Comparison of ENCODE assay signal across 19 cellular contexts in genomic region chr17:13510062-13510461, GRCh38.
A peak's percentile ranks its signal among the peaks of the same experiment; 100 is the strongest.
DNase-seq lines count a peak whose midpoint lies in the region; ATAC-seq, FAIRE-seq and TF ChIP-seq lines count a peak whose summit lies in the region.
"Had no signal": no experiment of that assay in that cellular context is flagged by ENCODE, and none has a peak within 500 bp of the region (broad histone marks: within the 10 kb centered on the region; RNA-seq: fewer than 3 reads in every experiment).

No MANE protein-coding gene starts in this region.

- H3K4me2 ChIP-seq in H1 (ENCODE audit: insufficient read depth in 1 of 2, low read depth in 2 of 2, low read length in 2 of 2) = no peak overlapping the region
- H3K4me2 ChIP-seq in neural progenitor cell = peak overlapping the region; percentile 43

- no peaks in the 10 kb centered on the region for H3K9me3 ChIP-seq in H1 (ENCODE audit: insufficient read depth in 2 of 2, low read depth in 1 of 2, low read length in 1 of 2)
- H3K9me3 ChIP-seq in neural progenitor cell (ENCODE audit: low read depth) = no peaks in the 10 kb centered on the region
- H3K9me3 ChIP-seq: prostate gland, thyroid gland had no signal

- no peaks in the 10 kb centered on the region for H3K23me2 ChIP-seq in H1 (ENCODE audit: low read depth, low read length)

- no peak for TF ChIP-seq POLR2A in H1 (IDR thresholded peaks at IDR 0.05; ENCODE audit: control extremely low read depth in 1 of 2, low read depth in 2 of 2, low read length in 2 of 2)

- intact Hi-C loops in activated CD4-positive, alpha-beta T cell treated with anti-CD3 and anti-CD28 coated beads for 36 hours (cut with DNase I, micrococcal nuclease) = no loop called here

- H3K56ac ChIP-seq in H1 (replicated peaks; ENCODE audit: insufficient read length, low read depth, low read length) = no peak overlapping the region

- H3K79me2 ChIP-seq in H1 (ENCODE audit: control insufficient read depth in 1 of 2, insufficient read depth in 2 of 2, low read length in 2 of 2) (no peaks in the 10 kb centered on the region), neural progenitor cell (ENCODE audit: low read depth) (no peaks in the 10 kb centered on the region)

- no peak overlapping the region for H4K91ac ChIP-seq in H1 (replicated peaks; ENCODE audit: insufficient read length, low read length)

- no peak overlapping the region for H4K8ac ChIP-seq in H1 (ENCODE audit: extremely low read depth, insufficient read depth, low read length)

- TF ChIP-seq CTCF in H1 (IDR thresholded peaks at IDR 0.05; ENCODE audit: control extremely low read depth in 1 of 3, insufficient read depth in 1 of 3, low read depth in 1 of 3, low read length in 3 of 3) = no peak
- TF ChIP-seq CTCF in neural progenitor cell (IDR thresholded peaks at IDR 0.05) = no peak

- no peak for FAIRE-seq in H1 (lab: Jason Lieb, UNC)
- FAIRE-seq: endometrium, HTR-8/SVneo had no signal

- no peak overlapping the region for H2BK15ac ChIP-seq in H1 (ENCODE audit: low read length)

- DNase-seq in OCI-M1 (lab: John Stamatoyannopoulos, UW) (peak; percentile 100), H1 (ENCODE audit: low read depth in 1 of 2, low spot score in 2 of 2) (no peak), neural progenitor cell (ENCODE audit: low spot score) (peak; percentile 15), dedifferentiated amniotic fluid mesenchymal stem cell (ENCODE audit: extremely low spot score) (no peak), DMS153 treated with DMSO at 0.1 percent for 48 hours (lab: John Stamatoyannopoulos, UW; ENCODE audit: unreplicated experiment) (no peak)
- DNase-seq in activated CD4-positive, alpha-beta T cell treated with anti-CD3 and anti-CD28 coated beads for 36 hours = no peak
- DNase-seq: activated CD4-positive, CD25-positive, alpha-beta regulatory T cell; activated naive CD4-positive, alpha-beta T cell treated with anti-CD3 and anti-CD28 coated beads, Interleukin-2, amount 10 ng/mL, durations not matched to agents 7 days and 5 days; DMS79 treated with DMSO at 0.1 percent for 48 hours; kidney glomerular epithelial cell; NCI-H2171; thyroid gland had no signal

- H3K4me1 Mint-ChIP-seq in neural progenitor cell = peaks cover 21% of the 10 kb centered on the region
- no peaks in the 10 kb centered on the region for H3K4me1 Mint-ChIP-seq in activated CD4-positive, alpha-beta T cell treated with anti-CD3 and anti-CD28 coated beads for 36 hours
- H3K4me1 Mint-ChIP-seq: central memory CD8-positive, alpha-beta T cell had no signal

- no peaks in the 10 kb centered on the region for H3K79me1 ChIP-seq in H1 (ENCODE audit: low read depth, low read length)

- no peak overlapping the region for H3K27ac ChIP-seq in H1 (ENCODE audit: low read depth, low read length)
- no peak overlapping the region for H3K27ac ChIP-seq in neural progenitor cell
- H3K27ac ChIP-seq: C4-2B, prostate gland, SK-N-MC, thyroid gland had no signal

- H3K4me3 ChIP-seq in H1 (ENCODE audit: extremely low read depth in 1 of 4, insufficient read depth in 2 of 4, low read depth in 3 of 4, low read length in 4 of 4) = no peak overlapping the region
- no peak overlapping the region for H3K4me3 ChIP-seq in neural progenitor cell
- H3K4me3 ChIP-seq: prostate gland, SK-N-MC, thyroid gland had no signal

- WGBS in H1 (ENCODE audit: extremely low coverage in 1 of 2, insufficient coverage in 1 of 2, insufficient read length in 1 of 2, insufficient replicate concordance in 2 of 2, low coverage in 1 of 2, low lambda C conversion rate in 2 of 2, missing lambda C conversion rate in 1 of 2), 2 experiments = 84% methylated on average over 6 of the region's 6 CpGs; no CpG with 5 or more reads in 1 of the 2 experiments

- no peak overlapping the region for H3K4me3 Mint-ChIP-seq in neural progenitor cell
- H3K4me3 Mint-ChIP-seq in activated CD4-positive, alpha-beta T cell treated with anti-CD3 and anti-CD28 coated beads for 36 hours = no peak overlapping the region
- H3K4me3 Mint-ChIP-seq: activated naive CD4-positive, alpha-beta T cell treated with anti-CD3 and anti-CD28 coated beads, Interleukin-2, amount 10 ng/mL, durations not matched to agents 7 days and 5 days; central memory CD8-positive, alpha-beta T cell had no signal

- no peak overlapping the region for H2BK5ac ChIP-seq in H1 (ENCODE audit: low read depth, low read length)

- H3F3A ChIP-seq in neural progenitor cell (ENCODE audit: low read depth) = peaks cover 12% of the 10 kb centered on the region

- H3K23ac ChIP-seq in H1 (ENCODE audit: insufficient read length) = no peak overlapping the region

- H4K20me1 ChIP-seq in H1 (replicated peaks in 1 of 2; ENCODE audit: control insufficient read depth in 1 of 2, insufficient read depth in 2 of 2, low read length in 2 of 2) (no peaks in the 10 kb centered on the region), neural progenitor cell (ENCODE audit: low read depth) (no peaks in the 10 kb centered on the region)

- no peak overlapping the region for H2BK12ac ChIP-seq in H1 (ENCODE audit: low read depth, low read length)

- 0 out of 2 replicates have a peak overlapping the region, but pooled peaks have one; percentile 43 for H3K18ac ChIP-seq in H1 (ENCODE audit: extremely low read depth, low read length)

- H3K27ac Mint-ChIP-seq in neural progenitor cell = no peak overlapping the region
- H3K27ac Mint-ChIP-seq in activated CD4-positive, alpha-beta T cell treated with anti-CD3 and anti-CD28 coated beads for 36 hours = no peak overlapping the region
- H3K27ac Mint-ChIP-seq: activated naive CD4-positive, alpha-beta T cell treated with anti-CD3 and anti-CD28 coated beads, Interleukin-2, amount 10 ng/mL, durations not matched to agents 7 days and 5 days had no signal

- no peak for TF ChIP-seq EP300 in H1 (IDR thresholded peaks at IDR 0.05; ENCODE audit: borderline replicate concordance in 1 of 2, low read depth in 2 of 2, low read length in 2 of 2)

- peaks cover 2% of the 10 kb centered on the region for H3K27me3 Mint-ChIP-seq in neural progenitor cell (ENCODE audit: insufficient read depth, low read depth)
- H3K27me3 Mint-ChIP-seq in activated CD4-positive, alpha-beta T cell treated with anti-CD3 and anti-CD28 coated beads for 36 hours = peaks cover 18% of the 10 kb centered on the region
- H3K27me3 Mint-ChIP-seq: activated naive CD4-positive, alpha-beta T cell treated with anti-CD3 and anti-CD28 coated beads, Interleukin-2, amount 10 ng/mL, durations not matched to agents 7 days and 5 days had no signal

- no peak overlapping the region for H3K4ac ChIP-seq in H1 (replicated peaks; ENCODE audit: insufficient read length, low read depth, low read length)

- ATAC-seq in GM18502 (IDR thresholded peaks at IDR 0.05; ENCODE audit: poor library complexity, unreplicated experiment) = peak; percentile 28
- ATAC-seq in activated CD4-positive, alpha-beta T cell treated with anti-CD3 and anti-CD28 coated beads for 36 hours = no peak

- CTCF ChIA-PET in H1 (lab: Charles Lee; ENCODE audit: partially characterized antibody) = no interaction called here
- CTCF ChIA-PET in activated CD4-positive, alpha-beta T cell treated with anti-CD3 and anti-CD28 coated beads for 36 hours (lab: Charles Lee) = no interaction called here

- no peak overlapping the region for H3K14ac ChIP-seq in H1 (ENCODE audit: insufficient read length)

- H3K9ac ChIP-seq in H1 (replicated peaks in 1 of 4; ENCODE audit: extremely low read depth in 1 of 4, low read depth in 3 of 4, low read length in 3 of 4) (no peak overlapping the region), neural progenitor cell (no peak overlapping the region)

- H3K27me3 ChIP-seq in H1 (replicated peaks in 1 of 4; ENCODE audit: control insufficient read depth in 3 of 4, extremely low read depth in 1 of 4, insufficient read depth in 3 of 4, low read length in 3 of 4) (no peaks in the 10 kb centered on the region), neural progenitor cell (no peaks in the 10 kb centered on the region)
- H3K27me3 ChIP-seq: thyroid gland had no signal

- H2AFZ ChIP-seq in H1 (ENCODE audit: low read length) (no peak overlapping the region), neural progenitor cell (replicated peaks) (no peak overlapping the region)

- H3K36me3 ChIP-seq in H1 (ENCODE audit: control insufficient read depth in 2 of 4, insufficient read depth in 4 of 4, low read length in 3 of 4) (no peaks in the 10 kb centered on the region), neural progenitor cell (no peaks in the 10 kb centered on the region)
- H3K36me3 ChIP-seq: prostate gland, thyroid gland had no signal

- H3K4me1 ChIP-seq in H1 (replicated peaks in 1 of 4; ENCODE audit: control insufficient read depth in 3 of 4, insufficient read depth in 4 of 4, low read length in 3 of 4) (peaks cover 0 to 2% (median 0%) of the 10 kb centered on the region in 4 experiments; a peak in 2 of 7 replicates), neural progenitor cell (peaks cover 27% of the 10 kb centered on the region)
- H3K4me1 ChIP-seq: prostate gland, thyroid gland had no signal

- H4K5ac ChIP-seq in H1 (ENCODE audit: insufficient read length, low read depth, low read length) = no peak overlapping the region

- no peak overlapping the region for H2BK120ac ChIP-seq in H1 (replicated peaks; ENCODE audit: low read depth, low read length)

- H2BK20ac ChIP-seq in H1 (ENCODE audit: low read length) = no peak overlapping the region

- H3K9me3 Mint-ChIP-seq in neural progenitor cell = no peaks in the 10 kb centered on the region
- no peaks in the 10 kb centered on the region for H3K9me3 Mint-ChIP-seq in activated CD4-positive, alpha-beta T cell treated with anti-CD3 and anti-CD28 coated beads for 36 hours (ENCODE audit: low read depth)
- H3K9me3 Mint-ChIP-seq: activated naive CD4-positive, alpha-beta T cell treated with anti-CD3 and anti-CD28 coated beads, Interleukin-2, amount 10 ng/mL, durations not matched to agents 7 days and 5 days; central memory CD8-positive, alpha-beta T cell had no signal

- H3K36me3 Mint-ChIP-seq in neural progenitor cell = no peaks in the 10 kb centered on the region
- H3K36me3 Mint-ChIP-seq in activated CD4-positive, alpha-beta T cell treated with anti-CD3 and anti-CD28 coated beads for 36 hours (ENCODE audit: low read depth) = no peaks in the 10 kb centered on the region
- H3K36me3 Mint-ChIP-seq: activated naive CD4-positive, alpha-beta T cell treated with anti-CD3 and anti-CD28 coated beads, Interleukin-2, amount 10 ng/mL, durations not matched to agents 7 days and 5 days had no signal

- POLR2A ChIA-PET in H1 (lab: Charles Lee; ENCODE audit: partially characterized antibody) = interaction anchor here (0.7 kb wide), 1 partner anchor 13 kb away, joined by 4 read pairs; no protein-coding TSS in a partner anchor
- POLR2A ChIA-PET in activated CD4-positive, alpha-beta T cell treated with anti-CD3 and anti-CD28 coated beads for 36 hours (lab: Charles Lee) = interaction anchor here (0.5 to 0.8 kb wide), 2 partner anchors 14 to 152 kb away, joined by 3 to 4 read pairs; no protein-coding TSS in a partner anchor

- no peak for TF ChIP-seq RAD21 in H1 (IDR thresholded peaks at IDR 0.05 in 1 of 2, conservative IDR thresholded peaks at IDR 0.05 in 1 of 2; ENCODE audit: low read depth in 2 of 2, low read length in 2 of 2)

- no peak overlapping the region for H2AK5ac ChIP-seq in H1 (ENCODE audit: low read depth, low read length)

TF ChIP-seq in H1, 55 proteins besides CTCF, POLR2A, EP300 and RAD21 (continues in another document):
- TF ChIP-seq BCL11A (IDR thresholded peaks at IDR 0.05; ENCODE audit: low read depth in 2 of 2, low read length in 2 of 2) (no peak), SIX5 (IDR thresholded peaks at IDR 0.05; ENCODE audit: low read depth, low read length) (no peak), SP2 (IDR thresholded peaks at IDR 0.05; ENCODE audit: low read length) (no peak)

Comparison
In these comparisons a context has a peak if more than half of its experiments do, and no peak if none do; other contexts are left out.
1. DNase-seq: peak in OCI-M1 (single experiment) and neural progenitor cell (single experiment); none in H1 (0 of 2), dedifferentiated amniotic fluid mesenchymal stem cell (single experiment), DMS153 treated with DMSO at 0.1 percent for 48 hours (single experiment) and activated CD4-positive, alpha-beta T cell treated with anti-CD3 and anti-CD28 coated beads for 36 hours (single experiment).